24 cellular contexts compared by ENCODE assay signal in genomic region chr9:134036130-134036529, GRCh38.
"Had no signal": no experiment of that assay in that cellular context is flagged by ENCODE, and none has a peak within 500 bp of the region (broad histone marks: within the 10 kb centered on the region; RNA-seq: fewer than 3 reads in every experiment).

No MANE protein-coding gene starts in this region.

- H3K9me3 Mint-ChIP-seq: activated T-helper 2 cell treated with anti-CD3 and anti-CD28 coated beads, Interferon-gamma antibody, Interleukin-2, Interleukin-4, amounts not matched to agents 10 μg/mL and 5 μg/mL and 100 μg/mL, durations not matched to agents 14 hours and 24 hours and 36 hours; WTC11 had no signal

- DNase-seq: activated CD4-positive, alpha-beta T cell treated with anti-CD3 and anti-CD28 coated beads for 48 hours; activated CD4-positive, alpha-beta T cell treated with anti-CD3 and anti-CD28 coated beads, Interleukin-2, amount 50 U/mL, for 4 hours; activated CD4-positive, CD25-positive, alpha-beta regulatory T cell treated with anti-CD3 and anti-CD28 coated beads, Interleukin-2, amount 50 U/mL, for 72 hours; activated CD8-positive, alpha-beta memory T cell treated with anti-CD3 and anti-CD28 coated beads, Interleukin-2, amount 50 U/mL, for 48 hours; activated CD8-positive, alpha-beta T cell treated with anti-CD3 and anti-CD28 coated beads, Interleukin-2, amount 10 ng/mL, durations not matched to agents 7 days and 5 days; activated gamma-delta T cell treated with Interleukin-2 at 50 U/mL for 16 hours; activated T-cell treated with anti-CD3 and anti-CD28 coated beads, Interleukin-2, amount 50 U/mL, for 72 hours; amygdala; brain microvascular endothelial cell; Kasumi-1; KBM-7; NCI-H1105 treated with DMSO at 0.1 percent for 48 hours; NCI-H1436 treated with DMSO at 0.1 percent for 48 hours; NCI-H187; NCI-H2081; NCI-H446; NCI-H524; Peyer's patch; SHP77; SW 1271 had no signal

- H3K27me3 Mint-ChIP-seq: activated naive CD8-positive, alpha-beta T cell had no signal

- H3K27ac Mint-ChIP-seq: activated CD8-positive, alpha-beta T cell treated with anti-CD3 and anti-CD28 coated beads, Interleukin-2, amount 10 ng/mL, durations not matched to agents 7 days and 5 days; activated naive CD8-positive, alpha-beta T cell; activated T-cell treated with anti-CD3 and anti-CD28 coated beads, Interleukin-2, amount 50 U/mL, for 72 hours; activated T-helper 2 cell treated with anti-CD3 and anti-CD28 coated beads, Interferon-gamma antibody, Interleukin-2, Interleukin-4, amounts not matched to agents 10 μg/mL and 5 μg/mL and 100 μg/mL, durations not matched to agents 14 hours and 24 hours and 36 hours; WTC11 had no signal

- H3K4me3 Mint-ChIP-seq: activated CD8-positive, alpha-beta T cell treated with anti-CD3 and anti-CD28 coated beads, Interleukin-2, amount 10 ng/mL, durations not matched to agents 7 days and 5 days; activated naive CD8-positive, alpha-beta T cell; activated T-cell treated with anti-CD3 and anti-CD28 coated beads, Interleukin-2, amount 50 U/mL, for 72 hours; WTC11 had no signal

- ATAC-seq: activated CD8-positive, alpha-beta T cell treated with anti-CD3 and anti-CD28 coated beads, Interleukin-2, amount 10 ng/mL, durations not matched to agents 7 days and 5 days; activated T-cell treated with anti-CD3 and anti-CD28 coated beads, Interleukin-2, amount 50 U/mL, for 72 hours; SK-N-SH treated with all-trans-retinoic acid at 6 μM for 48 hours; WTC11 had no signal

- H3K4me1 Mint-ChIP-seq: WTC11 had no signal
